ENCODE assay signal across 18 cellular contexts in the genomic region with DNA sequence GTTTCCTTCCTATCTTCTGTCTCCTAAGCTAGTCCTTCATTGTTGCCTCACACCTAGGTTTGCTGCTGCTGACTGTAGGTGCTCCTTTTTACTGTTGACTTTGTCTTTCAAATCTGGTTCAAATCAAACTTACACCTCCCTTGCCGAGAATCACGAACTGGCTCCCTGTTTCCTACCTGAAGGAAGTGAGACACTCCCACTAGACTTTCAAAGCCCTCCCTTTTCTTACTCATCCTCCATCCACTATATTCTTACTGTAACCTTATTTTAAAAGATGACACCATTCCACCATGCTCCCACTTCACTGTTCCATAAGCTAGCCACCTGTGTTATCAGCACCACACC. TPM values are rescaled to one million over a fixed set of nuclear protein-coding genes. Genes with fewer than 3 reads are reported as not detected.
DNase-seq lines count a peak whose midpoint lies in the region; ATAC-seq, FAIRE-seq and TF ChIP-seq lines count a peak whose summit lies in the region.
"Had no signal": no experiment of that assay in that cellular context is flagged by ENCODE, and none has a peak within 500 bp of the region (broad histone marks: within the 10 kb centered on the region; RNA-seq: fewer than 3 reads in every experiment).

No MANE protein-coding gene starts in this region.

- H2AFZ ChIP-seq in GM23248 (peak overlapping the region; percentile 44), PC-3 (ENCODE audit: low read length) (no peak overlapping the region), endothelial cell of umbilical vein (ENCODE audit: low read depth, low read length) (peak overlapping the region; percentile 33), osteoblast (ENCODE audit: low read length) (peak overlapping the region; percentile 9)

- DNase-seq in GM23248, result no peak
- peak; percentile 41 for DNase-seq in PC-3
- no peak for DNase-seq in endothelial cell of umbilical vein (ENCODE audit: low read depth, low spot score)
- no peak for DNase-seq in osteoblast (ENCODE audit: insufficient read length, low spot score, missing footprints)
- no peak for DNase-seq in RPMI8226
- DNase-seq in SIG-M5 (lab: John Stamatoyannopoulos, UW), result no peak
- DNase-seq: aorta; dorsolateral prefrontal cortex; hypothalamus; left ventricle myocardium inferior; NCI-H1417; NCI-H345; nephron progenitor cell; OCI-M1; stimulated activated CD4-positive, alpha-beta T cell treated with anti-CD3 and anti-CD28 coated beads, Interleukin-2, amount 100 ng/mL, for 24 hours; testis had no signal

- POLR2A ChIA-PET in PC-3 (lab: Charles Lee; ENCODE audit: unreplicated experiment), result no interaction called here
- POLR2A ChIA-PET in endothelial cell of umbilical vein (lab: Charles Lee), result no interaction called here

- ATAC-seq in PC-3 (no peak), HG03159 (IDR thresholded peaks at IDR 0.05; ENCODE audit: unreplicated experiment) (no peak), HG02870 (IDR thresholded peaks at IDR 0.05; ENCODE audit: unreplicated experiment) (no peak)

- H3K4me1 ChIP-seq in GM23248 (ENCODE audit: insufficient read depth), result peaks cover 22% of the 10 kb centered on the region
- peaks cover 46% of the 10 kb centered on the region for H3K4me1 ChIP-seq in PC-3 (ENCODE audit: insufficient read depth, low read length)
- peaks cover 17% of the 10 kb centered on the region for H3K4me1 ChIP-seq in endothelial cell of umbilical vein (ENCODE audit: control insufficient read depth, extremely low read depth, insufficient read depth, low read length)
- H3K4me1 ChIP-seq in osteoblast (ENCODE audit: insufficient read depth, low read length), result peaks cover 18% of the 10 kb centered on the region
- H3K4me1 ChIP-seq: left ventricle myocardium inferior, testis had no signal

- H3K4me2 ChIP-seq in GM23248 (ENCODE audit: unreplicated experiment) (peak overlapping the region; percentile 53), PC-3 (ENCODE audit: low read length) (peak overlapping the region; percentile 63), endothelial cell of umbilical vein (ENCODE audit: insufficient read depth, low read length) (no peak overlapping the region), osteoblast (ENCODE audit: insufficient read depth, low read length) (peak overlapping the region; percentile 16)

- 66 to 76% methylated on average over 2 of the region's 2 CpGs for WGBS in GM23248 (ENCODE audit: low coverage in 1 of 2, low lambda C conversion rate in 2 of 2, missing lambda C conversion rate in 2 of 2), 2 experiments

- no peak overlapping the region for H3K4me3 ChIP-seq in GM23248
- H3K4me3 ChIP-seq in PC-3 (ENCODE audit: low read length), result peak overlapping the region; percentile 31; the same call in 1 of the 2 replicates
- H3K4me3 ChIP-seq in endothelial cell of umbilical vein (replicated peaks in 1 of 3; ENCODE audit: insufficient read depth in 1 of 3, low read depth in 1 of 3, low read length in 3 of 3), result no peak overlapping the region
- no peak overlapping the region for H3K4me3 ChIP-seq in osteoblast (ENCODE audit: insufficient read depth, low read length)
- H3K4me3 ChIP-seq: dorsolateral prefrontal cortex, left ventricle myocardium inferior, testis had no signal

- CTCF ChIA-PET in PC-3 (lab: Charles Lee) (no interaction called here), endothelial cell of umbilical vein (lab: Charles Lee) (interaction anchor here (1.8 kb wide), 1 partner anchor 10 kb away, joined by 6 read pairs; no protein-coding TSS in a partner anchor)

- dilution Hi-C loops in endothelial cell of umbilical vein (cut with MboI; ENCODE audit: extremely low pct_ligation_motif_present, low sequenced_read_pairs), result no loop called here

- no peaks in the 10 kb centered on the region; the same call in 1 of the 2 replicates for H3K9me2 ChIP-seq in GM23248 (ENCODE audit: insufficient read depth)
- H3K9me2 ChIP-seq in PC-3 (replicated peaks; ENCODE audit: low read length), result no peaks in the 10 kb centered on the region

- H3K27me3 ChIP-seq in GM23248 (replicated peaks; ENCODE audit: insufficient read depth) (no peaks in the 10 kb centered on the region), PC-3 (ENCODE audit: low read length) (no peaks in the 10 kb centered on the region), endothelial cell of umbilical vein (ENCODE audit: control insufficient read depth in 2 of 2, insufficient read depth in 2 of 2, low read length in 2 of 2) (no peaks in the 10 kb centered on the region), osteoblast (ENCODE audit: insufficient read depth, low read length) (no peaks in the 10 kb centered on the region)
- H3K27me3 ChIP-seq: testis had no signal

- no peaks in the 10 kb centered on the region for H3K9me1 ChIP-seq in endothelial cell of umbilical vein (replicated peaks; ENCODE audit: control insufficient read depth, extremely low read depth, insufficient read depth, low read length)

- H3F3A ChIP-seq in GM23248 (ENCODE audit: insufficient read depth) (peaks cover 39% of the 10 kb centered on the region), PC-3 (ENCODE audit: low read length, unreplicated experiment) (no peaks in the 10 kb centered on the region)

- no peak for TF ChIP-seq POLR2A in endothelial cell of umbilical vein (IDR thresholded peaks at IDR 0.05; ENCODE audit: low read depth, low read length)

- H4K20me1 ChIP-seq in GM23248 (ENCODE audit: insufficient read depth) (no peaks in the 10 kb centered on the region), PC-3 (ENCODE audit: low read length) (0 out of 2 replicates have a peak, but pooled peaks cover 4% of the 10 kb centered on the region), endothelial cell of umbilical vein (replicated peaks; ENCODE audit: control insufficient read depth, extremely low read depth, insufficient read depth, low read length) (no peaks in the 10 kb centered on the region), osteoblast (ENCODE audit: insufficient read depth, low read length) (no peaks in the 10 kb centered on the region)

- in situ Hi-C loops in GM23248 (cut with MboI), result no loop called here

- H3K9ac ChIP-seq in GM23248 (no peak overlapping the region), PC-3 (ENCODE audit: low read length) (no peak overlapping the region), endothelial cell of umbilical vein (replicated peaks; ENCODE audit: extremely low read depth, insufficient read depth, low read length) (no peak overlapping the region)

- no peaks in the 10 kb centered on the region for H3K9me3 ChIP-seq in GM23248 (ENCODE audit: low read depth)
- H3K9me3 ChIP-seq in PC-3 (ENCODE audit: low read length), result no peaks in the 10 kb centered on the region
- H3K9me3 ChIP-seq in endothelial cell of umbilical vein (replicated peaks; ENCODE audit: control insufficient read depth, insufficient read depth, low read length), result no peaks in the 10 kb centered on the region
- no peaks in the 10 kb centered on the region for H3K9me3 ChIP-seq in osteoblast (ENCODE audit: low read depth, low read length)
- H3K9me3 ChIP-seq: left ventricle myocardium inferior, testis had no signal

- TF ChIP-seq CTCF in PC-3 (conservative IDR thresholded peaks at IDR 0.05; ENCODE audit: low read depth, low read length) (no peak), endothelial cell of umbilical vein (IDR thresholded peaks at IDR 0.05; ENCODE audit: extremely low read depth in 1 of 2, insufficient read depth in 1 of 2, low read depth in 1 of 2, low read length in 2 of 2) (no peak), osteoblast (IDR thresholded peaks at IDR 0.05; ENCODE audit: extremely low read depth, low read depth, low read length) (no peak)

- H3K79me2 ChIP-seq in GM23248 (ENCODE audit: insufficient read depth) (no peaks in the 10 kb centered on the region), PC-3 (ENCODE audit: low read length) (peaks cover 71% of the 10 kb centered on the region), endothelial cell of umbilical vein (ENCODE audit: control insufficient read depth, insufficient read depth, low read length) (no peaks in the 10 kb centered on the region), osteoblast (ENCODE audit: insufficient read depth, low read length) (no peaks in the 10 kb centered on the region)

- BruUV-seq in PC-3 (replicated peaks; lab: Mats Ljungman, UMichigan), result no TSS peak
- BruUV-seq in endothelial cell of umbilical vein (replicated peaks; lab: Mats Ljungman, UMichigan), result no TSS peak

- intact Hi-C loops in PC-3 (cut with micrococcal nuclease) (no loop called here), endothelial cell of umbilical vein (cut with micrococcal nuclease) (no loop called here)

- peak overlapping the region; percentile 50; the same call in 1 of the 2 replicates for H3K27ac ChIP-seq in GM23248
- peak overlapping the region; percentile 79 for H3K27ac ChIP-seq in PC-3 (ENCODE audit: low read length)
- no peak overlapping the region for H3K27ac ChIP-seq in endothelial cell of umbilical vein (ENCODE audit: insufficient read depth, low read depth, low read length)
- H3K27ac ChIP-seq in osteoblast (ENCODE audit: low read depth, low read length), result no peak overlapping the region
- H3K27ac ChIP-seq: dorsolateral prefrontal cortex, left ventricle myocardium inferior, testis had no signal

- no peak for FAIRE-seq in endothelial cell of umbilical vein (lab: Jason Lieb, UNC)

- H3K36me3 ChIP-seq in GM23248 (ENCODE audit: low read depth), result no peaks in the 10 kb centered on the region
- peaks cover 11% of the 10 kb centered on the region; the same call in 1 of the 2 replicates for H3K36me3 ChIP-seq in PC-3 (ENCODE audit: low read depth, low read length)
- H3K36me3 ChIP-seq in endothelial cell of umbilical vein (ENCODE audit: control insufficient read depth in 2 of 2, extremely low read depth in 1 of 2, insufficient read depth in 2 of 2, low read length in 2 of 2), result no peaks in the 10 kb centered on the region
- no peaks in the 10 kb centered on the region for H3K36me3 ChIP-seq in osteoblast (ENCODE audit: insufficient read depth, low read length)
- H3K36me3 ChIP-seq: left ventricle myocardium inferior had no signal

RNA-seq across cellular contexts. Expression of a gene that starts 10.5 kb away (rescaled TPM):
- 0.76 and 1.7 TPM in 2 replicates for total RNA-seq in GM23248 (2014; rRNA removed; shearing (Covaris generic))
- polyA plus RNA-seq in GM23248 (2016; fragmentation: Nextera tagmentation; extraction: Ambion mirVana), result 0.52 and 0.59 TPM in 2 replicates
- 35.4 and 45.2 TPM in 2 replicates for total RNA-seq in PC-3 (2014; rRNA removed)
- total RNA-seq in endothelial cell of umbilical vein, result 18.2 and 22.3 TPM in 2 replicates
- 9.6 and 11.2 TPM in 2 replicates for polyA plus RNA-seq in endothelial cell of umbilical vein
- 6.7 and 7.6 TPM in 2 replicates for polyA plus RNA-seq in endothelial cell of umbilical vein (2011; cell fraction: cytosol; rRNA removed)
- 14.6 and 18.6 TPM in 2 replicates for polyA plus RNA-seq in endothelial cell of umbilical vein (2011; cell fraction: nucleus; rRNA removed)
- 4.6 and 5.6 TPM in 2 replicates for polyA plus RNA-seq in endothelial cell of umbilical vein (2012)
- 48.1 and 58.5 TPM in 2 replicates for polyA minus RNA-seq in endothelial cell of umbilical vein
- polyA minus RNA-seq in endothelial cell of umbilical vein (2011; cell fraction: cytosol; rRNA and poly(A)+ RNA removed), result 0.92 TPM
- 16.9 and 22.0 TPM in 2 replicates for polyA minus RNA-seq in endothelial cell of umbilical vein (2011; cell fraction: nucleus; rRNA and poly(A)+ RNA removed)
- total RNA-seq in osteoblast, result 4.0 and 6.2 TPM in 2 replicates

RNA-seq across cellular contexts. Expression of a gene that starts 56.9 kb away (rescaled TPM):
- total RNA-seq in GM23248 (2014; rRNA removed; shearing (Covaris generic)), result 24.4 and 45.8 TPM in 2 replicates
- 27.0 and 33.3 TPM in 2 replicates for polyA plus RNA-seq in GM23248 (2016; fragmentation: Nextera tagmentation; extraction: Ambion mirVana)
- total RNA-seq in PC-3 (2014; rRNA removed), result 14.0 and 15.4 TPM in 2 replicates
- total RNA-seq in endothelial cell of umbilical vein, result 28.9 and 46.1 TPM in 2 replicates
- 9.9 and 10.2 TPM in 2 replicates for polyA plus RNA-seq in endothelial cell of umbilical vein
- 17.1 and 17.2 TPM in 2 replicates for polyA plus RNA-seq in endothelial cell of umbilical vein (2011; cell fraction: cytosol; rRNA removed)
- 24.1 and 29.7 TPM in 2 replicates for polyA plus RNA-seq in endothelial cell of umbilical vein (2011; cell fraction: nucleus; rRNA removed)
- 13.5 and 22.2 TPM in 2 replicates for polyA plus RNA-seq in endothelial cell of umbilical vein (2012)
- 24.7 and 26.8 TPM in 2 replicates for polyA minus RNA-seq in endothelial cell of umbilical vein
- polyA minus RNA-seq in endothelial cell of umbilical vein (2011; cell fraction: cytosol; rRNA and poly(A)+ RNA removed), result 9.5 TPM
- polyA minus RNA-seq in endothelial cell of umbilical vein (2011; cell fraction: nucleus; rRNA and poly(A)+ RNA removed), result 18.6 and 26.9 TPM in 2 replicates
- total RNA-seq in osteoblast, result 38.7 and 42.7 TPM in 2 replicates

Comparison
In these comparisons a context has a peak if more than half of its experiments do, and no peak if none do; other contexts are left out.
1. H3K27ac ChIP-seq: peak in GM23248 (single experiment) and PC-3 (single experiment); none in endothelial cell of umbilical vein (single experiment) and osteoblast (single experiment).